In genomic region chr9:41150116-41150515, GRCh38 we compare ENCODE assay signal across 12 cellular contexts. TPM values are rescaled to one million over a fixed set of nuclear protein-coding genes. Genes with fewer than 3 reads are reported as not detected.
"Had no signal": no experiment of that assay in that cellular context is flagged by ENCODE, and none has a peak within 500 bp of the region (broad histone marks: within the 10 kb centered on the region; RNA-seq: fewer than 3 reads in every experiment).

No MANE protein-coding gene starts in this region.

RNA-seq across cellular contexts. Expression of gene FOXD4L6, which starts 21.6 kb away (rescaled TPM):
- total RNA-seq: activated B cell treated with CpG ODN at 0.5 μM for 24 hours; activated CD4-positive, alpha-beta memory T cell treated with anti-CD3 and anti-CD28 coated beads, Interleukin-2, amount 10 ng/mL, durations not matched to agents 7 days and 5 days; activated CD4-positive, alpha-beta T cell treated with anti-CD3 and anti-CD28 coated beads, Interleukin-2, amount 10 ng/mL, durations not matched to agents 24 days and 14 days; activated CD8-positive, alpha-beta memory T cell treated with anti-CD3 and anti-CD28 coated beads, Interleukin-2, amount 10 ng/mL, durations not matched to agents 7 days and 5 days; activated CD8-positive, alpha-beta T cell treated with anti-CD3 and anti-CD28 coated beads, Interleukin-2, amount 10 ng/mL, durations not matched to agents 7 days and 5 days; activated T-helper 2 cell treated with anti-CD3 and anti-CD28 coated beads, Interferon-gamma antibody, Interleukin-2, Interleukin-4, amounts not matched to agents 10 μg/mL and 5 μg/mL and 100 μg/mL, durations not matched to agents 14 hours and 24 hours and 36 hours; ascending aorta; bronchial epithelial cell; T-helper 1 cell treated with Interleukin-12 subunit alpha and Interleukin-12 subunit beta and Interleukin-4 antibody, amounts not matched to agents 30 ng/mL and 1 ng/mL, for 36 hours; T-helper 17 cell; T-helper 2 cell treated with Interferon-gamma antibody and Interleukin-4, amounts not matched to agents 100 ng/mL and 5 ng/mL, for 36 hours had no signal
- polyA plus RNA-seq: adipose tissue had no signal
